Comparison of ENCODE assay signal across 1 cellular context in the genomic region with DNA sequence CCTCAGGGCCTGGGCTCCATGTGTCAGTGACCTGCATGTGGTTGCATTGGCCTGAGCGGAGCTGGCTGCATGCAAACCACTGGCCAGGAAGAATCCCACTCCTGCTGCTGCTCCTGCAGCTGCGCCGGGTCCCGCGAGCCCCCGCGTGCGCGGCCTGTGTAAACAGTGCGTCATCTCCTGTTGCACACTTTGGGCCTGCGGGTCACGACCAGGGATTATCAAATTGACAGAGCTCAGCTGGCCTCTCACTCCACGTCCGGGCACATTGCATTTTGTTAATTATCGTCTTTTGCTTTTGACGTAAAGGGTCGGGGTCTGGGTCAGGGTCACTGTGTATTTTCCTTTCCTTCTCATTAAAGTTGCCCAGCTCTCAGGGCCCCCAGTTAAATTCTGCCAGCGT.
A peak's percentile ranks its signal among the peaks of the same experiment; 100 is the strongest.
TF ChIP-seq lines count a peak whose summit lies in the region.

No MANE protein-coding gene starts in this region.

TF ChIP-seq in HepG2, 621 proteins besides CTCF, POLR2A, EP300 and RAD21 (continued from another document and continues in another):
- TF ChIP-seq, protein P1, sequence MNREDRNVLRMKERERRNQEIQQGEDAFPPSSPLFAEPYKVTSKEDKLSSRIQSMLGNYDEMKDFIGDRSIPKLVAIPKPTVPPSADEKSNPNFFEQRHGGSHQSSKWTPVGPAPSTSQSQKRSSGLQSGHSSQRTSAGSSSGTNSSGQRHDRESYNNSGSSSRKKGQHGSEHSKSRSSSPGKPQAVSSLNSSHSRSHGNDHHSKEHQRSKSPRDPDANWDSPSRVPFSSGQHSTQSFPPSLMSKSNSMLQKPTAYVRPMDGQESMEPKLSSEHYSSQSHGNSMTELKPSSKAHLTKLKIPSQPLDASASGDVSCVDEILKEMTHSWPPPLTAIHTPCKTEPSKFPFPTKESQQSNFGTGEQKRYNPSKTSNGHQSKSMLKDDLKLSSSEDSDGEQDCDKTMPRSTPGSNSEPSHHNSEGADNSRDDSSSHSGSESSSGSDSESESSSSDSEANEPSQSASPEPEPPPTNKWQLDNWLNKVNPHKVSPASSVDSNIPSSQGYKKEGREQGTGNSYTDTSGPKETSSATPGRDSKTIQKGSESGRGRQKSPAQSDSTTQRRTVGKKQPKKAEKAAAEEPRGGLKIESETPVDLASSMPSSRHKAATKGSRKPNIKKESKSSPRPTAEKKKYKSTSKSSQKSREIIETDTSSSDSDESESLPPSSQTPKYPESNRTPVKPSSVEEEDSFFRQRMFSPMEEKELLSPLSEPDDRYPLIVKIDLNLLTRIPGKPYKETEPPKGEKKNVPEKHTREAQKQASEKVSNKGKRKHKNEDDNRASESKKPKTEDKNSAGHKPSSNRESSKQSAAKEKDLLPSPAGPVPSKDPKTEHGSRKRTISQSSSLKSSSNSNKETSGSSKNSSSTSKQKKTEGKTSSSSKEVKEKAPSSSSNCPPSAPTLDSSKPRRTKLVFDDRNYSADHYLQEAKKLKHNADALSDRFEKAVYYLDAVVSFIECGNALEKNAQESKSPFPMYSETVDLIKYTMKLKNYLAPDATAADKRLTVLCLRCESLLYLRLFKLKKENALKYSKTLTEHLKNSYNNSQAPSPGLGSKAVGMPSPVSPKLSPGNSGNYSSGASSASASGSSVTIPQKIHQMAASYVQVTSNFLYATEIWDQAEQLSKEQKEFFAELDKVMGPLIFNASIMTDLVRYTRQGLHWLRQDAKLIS (CRISPR knock-in tag; IDR thresholded peaks at IDR 0.05) = no peak
- TF ChIP-seq TARDBP (CRISPR knock-in tag; IDR thresholded peaks at IDR 0.05) = peak; percentile 62; the same call in 1 of the 2 replicates
- no peak; the same call in 1 of the 2 replicates for TF ChIP-seq ZNF746 (CRISPR knock-in tag; IDR thresholded peaks at IDR 0.05)
- peak; percentile 89 for TF ChIP-seq HOXA3 (CRISPR knock-in tag; IDR thresholded peaks at IDR 0.05)
- TF ChIP-seq RNF2 (conservative IDR thresholded peaks at IDR 0.05; ENCODE audit: low read depth) = 0 out of 2 replicates have a peak, but pooled peaks have one; percentile 29
- TF ChIP-seq, protein P2, sequence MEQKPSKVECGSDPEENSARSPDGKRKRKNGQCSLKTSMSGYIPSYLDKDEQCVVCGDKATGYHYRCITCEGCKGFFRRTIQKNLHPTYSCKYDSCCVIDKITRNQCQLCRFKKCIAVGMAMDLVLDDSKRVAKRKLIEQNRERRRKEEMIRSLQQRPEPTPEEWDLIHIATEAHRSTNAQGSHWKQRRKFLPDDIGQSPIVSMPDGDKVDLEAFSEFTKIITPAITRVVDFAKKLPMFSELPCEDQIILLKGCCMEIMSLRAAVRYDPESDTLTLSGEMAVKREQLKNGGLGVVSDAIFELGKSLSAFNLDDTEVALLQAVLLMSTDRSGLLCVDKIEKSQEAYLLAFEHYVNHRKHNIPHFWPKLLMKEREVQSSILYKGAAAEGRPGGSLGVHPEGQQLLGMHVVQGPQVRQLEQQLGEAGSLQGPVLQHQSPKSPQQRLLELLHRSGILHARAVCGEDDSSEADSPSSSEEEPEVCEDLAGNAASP (CRISPR knock-in tag; IDR thresholded peaks at IDR 0.05; ENCODE audit: borderline replicate concordance) = peak; percentile 75; the same call in 1 of the 2 replicates
- TF ChIP-seq, protein P3, sequence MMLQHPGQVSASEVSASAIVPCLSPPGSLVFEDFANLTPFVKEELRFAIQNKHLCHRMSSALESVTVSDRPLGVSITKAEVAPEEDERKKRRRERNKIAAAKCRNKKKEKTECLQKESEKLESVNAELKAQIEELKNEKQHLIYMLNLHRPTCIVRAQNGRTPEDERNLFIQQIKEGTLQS (CRISPR knock-in tag; IDR thresholded peaks at IDR 0.05) = peak; percentile 92
- 0 out of 2 replicates have a peak, but pooled peaks have one; percentile 50 for TF ChIP-seq KDM3A (CRISPR knock-in tag; IDR thresholded peaks at IDR 0.05; ENCODE audit: low read depth)
- TF ChIP-seq, protein P4, sequence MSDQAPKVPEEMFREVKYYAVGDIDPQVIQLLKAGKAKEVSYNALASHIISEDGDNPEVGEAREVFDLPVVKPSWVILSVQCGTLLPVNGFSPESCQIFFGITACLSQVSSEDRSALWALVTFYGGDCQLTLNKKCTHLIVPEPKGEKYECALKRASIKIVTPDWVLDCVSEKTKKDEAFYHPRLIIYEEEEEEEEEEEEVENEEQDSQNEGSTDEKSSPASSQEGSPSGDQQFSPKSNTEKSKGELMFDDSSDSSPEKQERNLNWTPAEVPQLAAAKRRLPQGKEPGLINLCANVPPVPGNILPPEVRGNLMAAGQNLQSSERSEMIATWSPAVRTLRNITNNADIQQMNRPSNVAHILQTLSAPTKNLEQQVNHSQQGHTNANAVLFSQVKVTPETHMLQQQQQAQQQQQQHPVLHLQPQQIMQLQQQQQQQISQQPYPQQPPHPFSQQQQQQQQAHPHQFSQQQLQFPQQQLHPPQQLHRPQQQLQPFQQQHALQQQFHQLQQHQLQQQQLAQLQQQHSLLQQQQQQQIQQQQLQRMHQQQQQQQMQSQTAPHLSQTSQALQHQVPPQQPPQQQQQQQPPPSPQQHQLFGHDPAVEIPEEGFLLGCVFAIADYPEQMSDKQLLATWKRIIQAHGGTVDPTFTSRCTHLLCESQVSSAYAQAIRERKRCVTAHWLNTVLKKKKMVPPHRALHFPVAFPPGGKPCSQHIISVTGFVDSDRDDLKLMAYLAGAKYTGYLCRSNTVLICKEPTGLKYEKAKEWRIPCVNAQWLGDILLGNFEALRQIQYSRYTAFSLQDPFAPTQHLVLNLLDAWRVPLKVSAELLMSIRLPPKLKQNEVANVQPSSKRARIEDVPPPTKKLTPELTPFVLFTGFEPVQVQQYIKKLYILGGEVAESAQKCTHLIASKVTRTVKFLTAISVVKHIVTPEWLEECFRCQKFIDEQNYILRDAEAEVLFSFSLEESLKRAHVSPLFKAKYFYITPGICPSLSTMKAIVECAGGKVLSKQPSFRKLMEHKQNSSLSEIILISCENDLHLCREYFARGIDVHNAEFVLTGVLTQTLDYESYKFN (CRISPR knock-in tag; conservative IDR thresholded peaks at IDR 0.05) = peak; percentile 84
- TF ChIP-seq FOXK1 (CRISPR knock-in tag; IDR thresholded peaks at IDR 0.05; ENCODE audit: borderline replicate concordance, low read depth) = peak; percentile 68; the same call in 1 of the 2 replicates
- no peak for TF ChIP-seq ZNF180 (CRISPR knock-in tag; IDR thresholded peaks at IDR 0.05; ENCODE audit: borderline replicate concordance, low read depth)
- no peak for TF ChIP-seq ELF4 (CRISPR knock-in tag; IDR thresholded peaks at IDR 0.05; ENCODE audit: borderline replicate concordance)
- 0 out of 2 replicates have a peak, but pooled peaks have one; percentile 12 for TF ChIP-seq HMG20B (CRISPR knock-in tag; conservative IDR thresholded peaks at IDR 0.05)
- TF ChIP-seq, protein P5, sequence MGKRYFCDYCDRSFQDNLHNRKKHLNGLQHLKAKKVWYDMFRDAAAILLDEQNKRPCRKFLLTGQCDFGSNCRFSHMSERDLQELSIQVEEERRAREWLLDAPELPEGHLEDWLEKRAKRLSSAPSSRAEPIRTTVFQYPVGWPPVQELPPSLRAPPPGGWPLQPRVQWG (CRISPR knock-in tag; IDR thresholded peaks at IDR 0.05; ENCODE audit: borderline replicate concordance, low read depth) = no peak
- peak in 1 of 2 experiments; percentile 58; a peak in 1 of 4 replicates for TF ChIP-seq KLF16 (CRISPR knock-in tag; IDR thresholded peaks at IDR 0.05)
- TF ChIP-seq, protein P6, sequence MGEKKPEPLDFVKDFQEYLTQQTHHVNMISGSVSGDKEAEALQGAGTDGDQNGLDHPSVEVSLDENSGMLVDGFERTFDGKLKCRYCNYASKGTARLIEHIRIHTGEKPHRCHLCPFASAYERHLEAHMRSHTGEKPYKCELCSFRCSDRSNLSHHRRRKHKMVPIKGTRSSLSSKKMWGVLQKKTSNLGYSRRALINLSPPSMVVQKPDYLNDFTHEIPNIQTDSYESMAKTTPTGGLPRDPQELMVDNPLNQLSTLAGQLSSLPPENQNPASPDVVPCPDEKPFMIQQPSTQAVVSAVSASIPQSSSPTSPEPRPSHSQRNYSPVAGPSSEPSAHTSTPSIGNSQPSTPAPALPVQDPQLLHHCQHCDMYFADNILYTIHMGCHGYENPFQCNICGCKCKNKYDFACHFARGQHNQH (CRISPR knock-in tag; IDR thresholded peaks at IDR 0.05) = peak; percentile 66; the same call in 1 of the 2 replicates
- TF ChIP-seq ZNF274 (CRISPR knock-in tag; IDR thresholded peaks at IDR 0.05) = 0 out of 2 replicates have a peak, but pooled peaks have one; percentile 33
- TF ChIP-seq FOXJ3 (CRISPR knock-in tag; IDR thresholded peaks at IDR 0.05; ENCODE audit: borderline replicate concordance) = peak; percentile 45; the same call in 1 of the 2 replicates
- no peak for TF ChIP-seq ETV6 (CRISPR knock-in tag; conservative IDR thresholded peaks at IDR 0.05)
- peak; percentile 69; the same call in 1 of the 2 replicates for TF ChIP-seq KAT8 (CRISPR knock-in tag; IDR thresholded peaks at IDR 0.05)
- TF ChIP-seq BRD4 (CRISPR knock-in tag; IDR thresholded peaks at IDR 0.05) = no peak
- no peak for TF ChIP-seq CC2D1A (CRISPR knock-in tag; IDR thresholded peaks at IDR 0.05)
- TF ChIP-seq, protein P7, sequence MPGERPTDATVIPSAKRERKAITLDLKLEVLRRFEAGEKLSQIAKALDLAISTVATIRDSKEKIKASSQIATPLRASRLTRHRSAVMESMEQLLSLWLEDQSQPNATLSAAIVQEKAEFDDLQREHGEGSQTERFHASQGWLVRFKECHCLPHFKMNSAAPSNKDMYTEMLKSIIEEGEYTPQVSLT (CRISPR knock-in tag; IDR thresholded peaks at IDR 0.05; ENCODE audit: borderline replicate concordance, low read depth) = no peak
- 0 out of 2 replicates have a peak, but pooled peaks have one; percentile 11 for TF ChIP-seq GLI4 (CRISPR knock-in tag; IDR thresholded peaks at IDR 0.05; ENCODE audit: borderline replicate concordance)
- TF ChIP-seq POLR2AphosphoS5 (IDR thresholded peaks at IDR 0.05; ENCODE audit: low read depth, low read length) = peak; percentile 54; the same call in 1 of the 2 replicates
- peak; percentile 58 for TF ChIP-seq ZNF501 (CRISPR knock-in tag; IDR thresholded peaks at IDR 0.05)
- TF ChIP-seq, protein P8, sequence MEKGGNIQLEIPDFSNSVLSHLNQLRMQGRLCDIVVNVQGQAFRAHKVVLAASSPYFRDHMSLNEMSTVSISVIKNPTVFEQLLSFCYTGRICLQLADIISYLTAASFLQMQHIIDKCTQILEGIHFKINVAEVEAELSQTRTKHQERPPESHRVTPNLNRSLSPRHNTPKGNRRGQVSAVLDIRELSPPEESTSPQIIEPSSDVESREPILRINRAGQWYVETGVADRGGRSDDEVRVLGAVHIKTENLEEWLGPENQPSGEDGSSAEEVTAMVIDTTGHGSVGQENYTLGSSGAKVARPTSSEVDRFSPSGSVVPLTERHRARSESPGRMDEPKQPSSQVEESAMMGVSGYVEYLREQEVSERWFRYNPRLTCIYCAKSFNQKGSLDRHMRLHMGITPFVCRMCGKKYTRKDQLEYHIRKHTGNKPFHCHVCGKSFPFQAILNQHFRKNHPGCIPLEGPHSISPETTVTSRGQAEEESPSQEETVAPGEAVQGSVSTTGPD (CRISPR knock-in tag; IDR thresholded peaks at IDR 0.05) = no peak
- TF ChIP-seq RXRB (CRISPR knock-in tag; IDR thresholded peaks at IDR 0.05; ENCODE audit: borderline replicate concordance) = peak; percentile 83
- TF ChIP-seq, protein P9, sequence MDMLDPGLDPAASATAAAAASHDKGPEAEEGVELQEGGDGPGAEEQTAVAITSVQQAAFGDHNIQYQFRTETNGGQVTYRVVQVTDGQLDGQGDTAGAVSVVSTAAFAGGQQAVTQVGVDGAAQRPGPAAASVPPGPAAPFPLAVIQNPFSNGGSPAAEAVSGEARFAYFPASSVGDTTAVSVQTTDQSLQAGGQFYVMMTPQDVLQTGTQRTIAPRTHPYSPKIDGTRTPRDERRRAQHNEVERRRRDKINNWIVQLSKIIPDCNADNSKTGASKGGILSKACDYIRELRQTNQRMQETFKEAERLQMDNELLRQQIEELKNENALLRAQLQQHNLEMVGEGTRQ (IDR thresholded peaks at IDR 0.05; ENCODE audit: low read depth, low read length) = no peak
- TF ChIP-seq, protein P9 (CRISPR knock-in tag; IDR thresholded peaks at IDR 0.05; ENCODE audit: borderline replicate concordance) = no peak
- TF ChIP-seq RXRA (CRISPR knock-in tag; IDR thresholded peaks at IDR 0.05) = peak; percentile 59; the same call in 1 of the 2 replicates
- peak; percentile 42; the same call in 1 of the 2 replicates for TF ChIP-seq DPF2 (CRISPR knock-in tag; IDR thresholded peaks at IDR 0.05; ENCODE audit: borderline replicate concordance, low read depth)
- no peak for TF ChIP-seq ZEB1 (IDR thresholded peaks at IDR 0.05; ENCODE audit: insufficient replicate concordance, low read depth)
- no peak for TF ChIP-seq ZFAT (CRISPR knock-in tag; conservative IDR thresholded peaks at IDR 0.05)
- TF ChIP-seq JUND (CRISPR knock-in tag; IDR thresholded peaks at IDR 0.05) = peak; percentile 89
- no peak for TF ChIP-seq EZH2 (conservative IDR thresholded peaks at IDR 0.05; ENCODE audit: low read depth, low read length)
- 0 out of 2 replicates have a peak, but pooled peaks have one; percentile 24 for TF ChIP-seq ZNF772 (CRISPR knock-in tag; IDR thresholded peaks at IDR 0.05)
- TF ChIP-seq ZNF781 (CRISPR knock-in tag; IDR thresholded peaks at IDR 0.05; ENCODE audit: borderline replicate concordance, not compliant biosample characterization) = no peak
- TF ChIP-seq NAIF1 (CRISPR knock-in tag; IDR thresholded peaks at IDR 0.05; ENCODE audit: borderline replicate concordance) = no peak
- TF ChIP-seq, protein P10, sequence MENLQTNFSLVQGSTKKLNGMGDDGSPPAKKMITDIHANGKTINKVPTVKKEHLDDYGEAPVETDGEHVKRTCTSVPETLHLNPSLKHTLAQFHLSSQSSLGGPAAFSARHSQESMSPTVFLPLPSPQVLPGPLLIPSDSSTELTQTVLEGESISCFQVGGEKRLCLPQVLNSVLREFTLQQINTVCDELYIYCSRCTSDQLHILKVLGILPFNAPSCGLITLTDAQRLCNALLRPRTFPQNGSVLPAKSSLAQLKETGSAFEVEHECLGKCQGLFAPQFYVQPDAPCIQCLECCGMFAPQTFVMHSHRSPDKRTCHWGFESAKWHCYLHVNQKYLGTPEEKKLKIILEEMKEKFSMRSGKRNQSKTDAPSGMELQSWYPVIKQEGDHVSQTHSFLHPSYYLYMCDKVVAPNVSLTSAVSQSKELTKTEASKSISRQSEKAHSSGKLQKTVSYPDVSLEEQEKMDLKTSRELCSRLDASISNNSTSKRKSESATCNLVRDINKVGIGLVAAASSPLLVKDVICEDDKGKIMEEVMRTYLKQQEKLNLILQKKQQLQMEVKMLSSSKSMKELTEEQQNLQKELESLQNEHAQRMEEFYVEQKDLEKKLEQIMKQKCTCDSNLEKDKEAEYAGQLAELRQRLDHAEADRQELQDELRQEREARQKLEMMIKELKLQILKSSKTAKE (CRISPR knock-in tag; IDR thresholded peaks at IDR 0.05; ENCODE audit: borderline replicate concordance) = peak; percentile 80
- TF ChIP-seq CHD2 (IDR thresholded peaks at IDR 0.05; ENCODE audit: low read depth, low read length) = 0 out of 2 replicates have a peak, but pooled peaks have one; percentile 14
- TF ChIP-seq SATB2 (CRISPR knock-in tag; IDR thresholded peaks at IDR 0.05) = no peak
- TF ChIP-seq ZNF572 (CRISPR knock-in tag; IDR thresholded peaks at IDR 0.05) = no peak
